13 cellular contexts compared by ENCODE assay signal in the genomic region with DNA sequence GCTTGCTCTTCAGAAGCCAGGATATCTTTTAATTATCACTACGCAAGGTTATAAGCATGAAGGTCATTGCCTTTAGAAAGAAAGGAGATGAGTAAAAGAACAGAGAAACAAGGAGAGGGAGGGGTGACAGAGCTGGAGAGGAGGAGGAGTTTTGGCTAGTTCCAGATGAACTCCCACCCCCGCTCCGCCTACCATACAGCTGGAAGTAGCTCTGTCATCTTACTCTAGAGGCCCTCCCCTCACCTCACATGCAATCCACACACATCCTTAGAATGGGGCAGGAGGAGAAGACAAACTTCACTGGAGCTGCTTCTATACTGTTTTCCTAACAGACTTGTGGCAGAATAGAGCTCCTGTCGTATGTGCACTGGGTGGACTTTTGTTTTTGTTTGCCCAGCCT.
DNase-seq lines count a peak whose midpoint lies in the region; ATAC-seq and TF ChIP-seq lines count a peak whose summit lies in the region.
"Had no signal": no experiment of that assay in that cellular context is flagged by ENCODE, and none has a peak within 500 bp of the region (broad histone marks: within the 10 kb centered on the region; RNA-seq: fewer than 3 reads in every experiment).

No MANE protein-coding gene starts in this region.

- no peak overlapping the region for H2BK12ac ChIP-seq in neuronal stem cell (ENCODE audit: low read length)

- H3K18ac ChIP-seq in neuronal stem cell (ENCODE audit: low read length) = no peak overlapping the region

- H2BK5ac ChIP-seq in neuronal stem cell (ENCODE audit: low read length) = no peak overlapping the region

- ATAC-seq in HG03175 (IDR thresholded peaks at IDR 0.05; ENCODE audit: unreplicated experiment) = no peak
- ATAC-seq: activated CD4-positive, CD25-positive, alpha-beta regulatory T cell treated with anti-CD3 and anti-CD28 coated beads, Interleukin-2, amount 50 U/mL, for 24 hours; activated T-cell treated with anti-CD3 and anti-CD28 coated beads, Interleukin-2, amount 50 U/mL, for 72 hours; CD8-positive, alpha-beta T cell had no signal

- no peak overlapping the region for H4K91ac ChIP-seq in neuronal stem cell (ENCODE audit: low read depth, low read length, poor library complexity)

- peak overlapping the region; percentile 45 for H2AFZ ChIP-seq in neuronal stem cell (ENCODE audit: low read length)

- H2BK120ac ChIP-seq in neuronal stem cell (ENCODE audit: low read depth, low read length) = no peak overlapping the region

- no peak overlapping the region for H3K14ac ChIP-seq in neuronal stem cell (ENCODE audit: low read length)

- H3K27me3 ChIP-seq in neuronal stem cell (ENCODE audit: control insufficient read depth in 3 of 3, insufficient read depth in 3 of 3, low read depth in 1 of 3, low read length in 3 of 3) = peaks cover 0 to 7% (median 2%) of the 10 kb centered on the region in 3 experiments
- H3K27me3 ChIP-seq: tibial artery had no signal

- H3K36me3 ChIP-seq in neuronal stem cell (replicated peaks in 1 of 2; ENCODE audit: control insufficient read depth in 2 of 2, insufficient read depth in 2 of 2, low read length in 2 of 2) = no peaks in the 10 kb centered on the region
- H3K36me3 ChIP-seq: tibial artery had no signal

- no peak overlapping the region for H2BK15ac ChIP-seq in neuronal stem cell (ENCODE audit: low read length)

- no peak overlapping the region for H3K4me2 ChIP-seq in neuronal stem cell (ENCODE audit: insufficient read depth, low read length, poor library complexity, severe bottlenecking)

- no peak overlapping the region for H3K4ac ChIP-seq in neuronal stem cell (ENCODE audit: low read length)

- no peak overlapping the region for H4K8ac ChIP-seq in neuronal stem cell (ENCODE audit: low read depth, low read length)

- no peak overlapping the region for H3K27ac ChIP-seq in neuronal stem cell (replicated peaks; ENCODE audit: low read length)
- H3K27ac ChIP-seq: tibial artery had no signal

- no peak overlapping the region for H2AK5ac ChIP-seq in neuronal stem cell (ENCODE audit: low read depth, low read length)

- no peak overlapping the region for H3K4me3 ChIP-seq in fibroblast of pulmonary artery (replicated peaks; ENCODE audit: low read depth, low read length)
- no peak overlapping the region for H3K4me3 ChIP-seq in neuronal stem cell (ENCODE audit: low read length in 2 of 2)
- H3K4me3 ChIP-seq: tibial artery had no signal

- DNase-seq in EH (ENCODE audit: low read depth) (peak; percentile 59), NCI-H69 (lab: John Stamatoyannopoulos, UW) (peak; percentile 50), fibroblast of pulmonary artery (ENCODE audit: low read depth) (peak; percentile 75), neuronal stem cell (ENCODE audit: low spot score) (no peak), COR-L47 (lab: John Stamatoyannopoulos, UW) (no peak), dermis blood vessel endothelial cell (no peak), NCI-H1105 (lab: John Stamatoyannopoulos, UW) (no peak)
- DNase-seq: activated T-cell treated with anti-CD3 and anti-CD28 coated beads, Interleukin-2, amount 50 U/mL, for 72 hours; CD8-positive, alpha-beta T cell; NCI-H1436 treated with DMSO at 0.1 percent for 48 hours; tibial artery had no signal

- no peak overlapping the region for H3K9ac ChIP-seq in neuronal stem cell (ENCODE audit: low read depth, low read length, poor library complexity)

- TF ChIP-seq CTCF in fibroblast of pulmonary artery (IDR thresholded peaks at IDR 0.05; ENCODE audit: low read length, missing control alignments) = no peak

- H3K23ac ChIP-seq in neuronal stem cell (ENCODE audit: low read depth, low read length, poor library complexity) = no peak overlapping the region

- WGBS in neuronal stem cell (ENCODE audit: extremely low coverage in 2 of 2, insufficient read length in 2 of 2, insufficient replicate concordance in 1 of 2), 2 donors = no CpG with 5 or more reads among the region's 4 CpGs

- peaks cover 0 to 4% of the 10 kb centered on the region in 2 donors for H3K4me1 ChIP-seq in neuronal stem cell (ENCODE audit: control insufficient read depth in 2 of 2, insufficient read depth in 1 of 2, low read depth in 1 of 2, low read length in 2 of 2)

- peaks cover 5 to 6% of the 10 kb centered on the region in 2 donors for H3K9me3 ChIP-seq in neuronal stem cell (replicated peaks in 1 of 2; ENCODE audit: control insufficient read depth in 2 of 2, insufficient read depth in 1 of 2, low read depth in 1 of 2, low read length in 2 of 2)
- H3K9me3 ChIP-seq: tibial artery had no signal

- no peaks in the 10 kb centered on the region for H3K79me1 ChIP-seq in neuronal stem cell (ENCODE audit: low read depth, low read length)

Comparison
In these comparisons a context has a peak if more than half of its experiments do, and no peak if none do; other contexts are left out.
1. DNase-seq: peak in EH (single experiment), NCI-H69 (single experiment) and fibroblast of pulmonary artery (single experiment); none in neuronal stem cell (single experiment), COR-L47 (single experiment), dermis blood vessel endothelial cell (single experiment) and NCI-H1105 (single experiment).